In genomic region chr5:172920995-172921394, GRCh38 we compare ENCODE assay signal across 2 cellular contexts.
TF ChIP-seq lines count a peak whose summit lies in the region.

No MANE protein-coding gene starts in this region.

TF ChIP-seq in IMR-90, 13 proteins besides CTCF, POLR2A, EP300 and RAD21:
- TF ChIP-seq MAFK (IDR thresholded peaks at IDR 0.05; ENCODE audit: low read depth, low read length), result no peak
- TF ChIP-seq RFX5 (IDR thresholded peaks at IDR 0.05; ENCODE audit: low read depth, low read length), result no peak
- TF ChIP-seq NFE2L2 (IDR thresholded peaks at IDR 0.05; ENCODE audit: low read depth, low read length), result no peak
- no peak for TF ChIP-seq USF2 (IDR thresholded peaks at IDR 0.05; ENCODE audit: low read depth, low read length)
- no peak for TF ChIP-seq CHD1 (IDR thresholded peaks at IDR 0.05; ENCODE audit: low read depth, low read length)
- TF ChIP-seq RCOR1 (IDR thresholded peaks at IDR 0.05; ENCODE audit: insufficient replicate concordance, low read length), result no peak
- no peak for TF ChIP-seq CEBPB (IDR thresholded peaks at IDR 0.05; ENCODE audit: low read depth, low read length)
- no peak for TF ChIP-seq MXI1 (IDR thresholded peaks at IDR 0.05; ENCODE audit: borderline replicate concordance, low read depth, low read length)
- TF ChIP-seq BHLHE40 (IDR thresholded peaks at IDR 0.05; ENCODE audit: low read depth, low read length), result no peak
- no peak for TF ChIP-seq MAZ (IDR thresholded peaks at IDR 0.05; ENCODE audit: borderline replicate concordance, low read depth, low read length)
TF ChIP-seq in IMR-90: peak in this region for 0.

TF ChIP-seq in K562, 482 proteins besides CTCF, POLR2A, EP300 and RAD21:
- TF ChIP-seq HDAC2 (IDR thresholded peaks at IDR 0.05) (0 out of 2 replicates have a peak, but pooled peaks have one; percentile 15), NFIC (IDR thresholded peaks at IDR 0.05) (0 out of 2 replicates have a peak, but pooled peaks have one; percentile 10), KDM1A (IDR thresholded peaks at IDR 0.05) (0 out of 4 replicates have a peak, but pooled peaks of 1 of the 2 experiments have one; percentile 17), MTA2 (IDR thresholded peaks at IDR 0.05; ENCODE audit: low read depth) (no peak), RBM25 (IDR thresholded peaks at IDR 0.05; ENCODE audit: low read depth, low read length, severe bottlenecking) (peak; percentile 69), NR2C1 (IDR thresholded peaks at IDR 0.05) (no peak), NR2C1 (tag; IDR thresholded peaks at IDR 0.05) (no peak), TEAD4 (IDR thresholded peaks at IDR 0.05; ENCODE audit: low read length) (no peak), TEAD4 (CRISPR knock-in tag; IDR thresholded peaks at IDR 0.05; ENCODE audit: borderline replicate concordance) (no peak)
